In genomic region chr15:32642667-32643425, GRCh38 we compare ENCODE assay signal across 1 cellular context.
TF ChIP-seq lines count a peak whose summit lies in the region.

No MANE protein-coding gene starts in this region.

TF ChIP-seq in SK-N-SH, 30 proteins besides CTCF, POLR2A, EP300 and RAD21 (continued from another document):
- no peak for TF ChIP-seq MAX (IDR thresholded peaks at IDR 0.05; ENCODE audit: low read depth)
- no peak for TF ChIP-seq FOXM1 (IDR thresholded peaks at IDR 0.05; ENCODE audit: low read depth)
- TF ChIP-seq RCOR1 (IDR thresholded peaks at IDR 0.05; ENCODE audit: low read length), result no peak
- no peak for TF ChIP-seq GABPA (IDR thresholded peaks at IDR 0.05; ENCODE audit: low read depth)
- TF ChIP-seq, protein P1, sequence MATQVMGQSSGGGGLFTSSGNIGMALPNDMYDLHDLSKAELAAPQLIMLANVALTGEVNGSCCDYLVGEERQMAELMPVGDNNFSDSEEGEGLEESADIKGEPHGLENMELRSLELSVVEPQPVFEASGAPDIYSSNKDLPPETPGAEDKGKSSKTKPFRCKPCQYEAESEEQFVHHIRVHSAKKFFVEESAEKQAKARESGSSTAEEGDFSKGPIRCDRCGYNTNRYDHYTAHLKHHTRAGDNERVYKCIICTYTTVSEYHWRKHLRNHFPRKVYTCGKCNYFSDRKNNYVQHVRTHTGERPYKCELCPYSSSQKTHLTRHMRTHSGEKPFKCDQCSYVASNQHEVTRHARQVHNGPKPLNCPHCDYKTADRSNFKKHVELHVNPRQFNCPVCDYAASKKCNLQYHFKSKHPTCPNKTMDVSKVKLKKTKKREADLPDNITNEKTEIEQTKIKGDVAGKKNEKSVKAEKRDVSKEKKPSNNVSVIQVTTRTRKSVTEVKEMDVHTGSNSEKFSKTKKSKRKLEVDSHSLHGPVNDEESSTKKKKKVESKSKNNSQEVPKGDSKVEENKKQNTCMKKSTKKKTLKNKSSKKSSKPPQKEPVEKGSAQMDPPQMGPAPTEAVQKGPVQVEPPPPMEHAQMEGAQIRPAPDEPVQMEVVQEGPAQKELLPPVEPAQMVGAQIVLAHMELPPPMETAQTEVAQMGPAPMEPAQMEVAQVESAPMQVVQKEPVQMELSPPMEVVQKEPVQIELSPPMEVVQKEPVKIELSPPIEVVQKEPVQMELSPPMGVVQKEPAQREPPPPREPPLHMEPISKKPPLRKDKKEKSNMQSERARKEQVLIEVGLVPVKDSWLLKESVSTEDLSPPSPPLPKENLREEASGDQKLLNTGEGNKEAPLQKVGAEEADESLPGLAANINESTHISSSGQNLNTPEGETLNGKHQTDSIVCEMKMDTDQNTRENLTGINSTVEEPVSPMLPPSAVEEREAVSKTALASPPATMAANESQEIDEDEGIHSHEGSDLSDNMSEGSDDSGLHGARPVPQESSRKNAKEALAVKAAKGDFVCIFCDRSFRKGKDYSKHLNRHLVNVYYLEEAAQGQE (IDR thresholded peaks at IDR 0.05; ENCODE audit: low read depth, low read length), result no peak
- TF ChIP-seq FOXJ3 (CRISPR knock-in tag; IDR thresholded peaks at IDR 0.05), result no peak
- no peak for TF ChIP-seq MXI1 (IDR thresholded peaks at IDR 0.05; ENCODE audit: low read depth, low read length)
- no peak for TF ChIP-seq TEAD4 (IDR thresholded peaks at IDR 0.05; ENCODE audit: borderline replicate concordance, insufficient read depth)
- TF ChIP-seq NRF1 (IDR thresholded peaks at IDR 0.05; ENCODE audit: low read depth, low read length), result no peak
- TF ChIP-seq SMC3 (IDR thresholded peaks at IDR 0.05; ENCODE audit: low read depth, low read length), result no peak
- no peak for TF ChIP-seq ELF1 (IDR thresholded peaks at IDR 0.05)
- no peak for TF ChIP-seq JUND (IDR thresholded peaks at IDR 0.05)
- TF ChIP-seq, protein P2, sequence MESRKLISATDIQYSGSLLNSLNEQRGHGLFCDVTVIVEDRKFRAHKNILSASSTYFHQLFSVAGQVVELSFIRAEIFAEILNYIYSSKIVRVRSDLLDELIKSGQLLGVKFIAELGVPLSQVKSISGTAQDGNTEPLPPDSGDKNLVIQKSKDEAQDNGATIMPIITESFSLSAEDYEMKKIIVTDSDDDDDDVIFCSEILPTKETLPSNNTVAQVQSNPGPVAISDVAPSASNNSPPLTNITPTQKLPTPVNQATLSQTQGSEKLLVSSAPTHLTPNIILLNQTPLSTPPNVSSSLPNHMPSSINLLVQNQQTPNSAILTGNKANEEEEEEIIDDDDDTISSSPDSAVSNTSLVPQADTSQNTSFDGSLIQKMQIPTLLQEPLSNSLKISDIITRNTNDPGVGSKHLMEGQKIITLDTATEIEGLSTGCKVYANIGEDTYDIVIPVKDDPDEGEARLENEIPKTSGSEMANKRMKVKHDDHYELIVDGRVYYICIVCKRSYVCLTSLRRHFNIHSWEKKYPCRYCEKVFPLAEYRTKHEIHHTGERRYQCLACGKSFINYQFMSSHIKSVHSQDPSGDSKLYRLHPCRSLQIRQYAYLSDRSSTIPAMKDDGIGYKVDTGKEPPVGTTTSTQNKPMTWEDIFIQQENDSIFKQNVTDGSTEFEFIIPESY (IDR thresholded peaks at IDR 0.05; ENCODE audit: borderline replicate concordance, low read depth), result no peak
